ENCODE assay signal across 23 cellular contexts in genomic region chr10:14477408-14477710, GRCh38.
DNase-seq lines count a peak whose midpoint lies in the region; ATAC-seq and TF ChIP-seq lines count a peak whose summit lies in the region.
"Had no signal": no experiment of that assay in that cellular context is flagged by ENCODE, and none has a peak within 500 bp of the region (broad histone marks: within the 10 kb centered on the region; RNA-seq: fewer than 3 reads in every experiment).

No MANE protein-coding gene starts in this region.

- no peaks in the 10 kb centered on the region for H3K27me3 ChIP-seq in mesendoderm (ENCODE audit: insufficient read depth, low read length, poor library complexity)

- H3K36me3 ChIP-seq in mesendoderm (ENCODE audit: control insufficient read depth, insufficient read depth, low read length) = no peaks in the 10 kb centered on the region
- H3K36me3 ChIP-seq: neutrophil had no signal

- no peak overlapping the region for H3K4ac ChIP-seq in mesendoderm (ENCODE audit: low read depth, low read length)

- H3K9ac ChIP-seq in mesendoderm (ENCODE audit: low read length) = no peak overlapping the region
- H3K9ac ChIP-seq: SK-N-SH had no signal

- H2BK120ac ChIP-seq in mesendoderm (ENCODE audit: low read depth, low read length) = no peak overlapping the region

- H3K79me2 ChIP-seq in mesendoderm (ENCODE audit: control insufficient read depth, insufficient read depth, low read length) = no peaks in the 10 kb centered on the region

- H3K4me3 ChIP-seq in mesendoderm (ENCODE audit: low read length) = no peak overlapping the region
- H3K4me3 ChIP-seq: lung, smooth muscle cell had no signal

- no peak overlapping the region for H3K18ac ChIP-seq in mesendoderm (ENCODE audit: low read length)

- no peaks in the 10 kb centered on the region for H3K79me1 ChIP-seq in mesendoderm (ENCODE audit: low read length)

- no peak overlapping the region for H3K56ac ChIP-seq in mesendoderm (ENCODE audit: low read length)

- no peaks in the 10 kb centered on the region for H3K4me1 ChIP-seq in mesendoderm (ENCODE audit: control insufficient read depth, low read depth, low read length)

- H2BK5ac ChIP-seq in mesendoderm (ENCODE audit: low read length) = no peak overlapping the region

- H2BK15ac ChIP-seq in mesendoderm (replicated peaks; ENCODE audit: low read depth) = no peak overlapping the region

- no peak overlapping the region for H3K23ac ChIP-seq in mesendoderm (ENCODE audit: low read length)

- TF ChIP-seq CTCF in GM20000 (IDR thresholded peaks at IDR 0.05; ENCODE audit: extremely low read depth, missing control alignments) = no peak

- no peak overlapping the region for H3K4me2 ChIP-seq in mesendoderm (ENCODE audit: low read length)
- H3K4me2 ChIP-seq: SK-N-SH, smooth muscle cell had no signal

- ATAC-seq in left lobe of liver = no peak
- ATAC-seq: esophagus mucosa had no signal

- WGBS in mesendoderm (ENCODE audit: extremely low coverage, insufficient coverage, low lambda C conversion rate) = no CpG with 5 or more reads among the region's 4 CpGs

- no peak overlapping the region for H4K8ac ChIP-seq in mesendoderm (ENCODE audit: low read depth, low read length)

- no peak overlapping the region for H4K5ac ChIP-seq in mesendoderm (ENCODE audit: low read length)

- H3K27ac ChIP-seq in mesendoderm (ENCODE audit: low read depth, low read length) = no peak overlapping the region
- H3K27ac ChIP-seq: C4-2B, neutrophil had no signal

- H2AK5ac ChIP-seq in mesendoderm (ENCODE audit: low read length) = no peak overlapping the region

- DNase-seq in AG08395 (ENCODE audit: low spot score) = peak; percentile 55
- peak; percentile 19 for DNase-seq in H4 (ENCODE audit: low spot score)
- peak; percentile 69 for DNase-seq in astrocyte of the hippocampus (ENCODE audit: low read depth, low spot score)
- DNase-seq in myocyte (ENCODE audit: low read depth) = peak; percentile 89
- no peak for DNase-seq in GM20000 (ENCODE audit: low spot score)
- DNase-seq in left lobe of liver (ENCODE audit: low spot score) = no peak
- no peak for DNase-seq in mesendoderm
- DNase-seq in NCI-H146 treated with DMSO at 0.1 percent for 48 hours (lab: John Stamatoyannopoulos, UW; ENCODE audit: unreplicated experiment) = no peak
- DNase-seq: activated CD4-positive, alpha-beta T cell treated with anti-CD3 and anti-CD28 coated beads, Interleukin-2, amount 50 U/mL, for 1 hour; anterior cingulate cortex; DMS153; effector CD8-positive, alpha-beta T cell; glutamatergic neuron; NCI-H1417; NCI-H510A treated with DMSO at 0.1 percent for 48 hours; SK-N-SH; stimulated activated CD4-positive, alpha-beta T cell treated with anti-CD3 and anti-CD28 coated beads, Interleukin-2, amount 100 ng/mL, for 48 hours; stimulated activated naive CD4-positive, alpha-beta T cell had no signal

Comparison
In these comparisons a context has a peak if more than half of its experiments do, and no peak if none do; other contexts are left out.
1. DNase-seq: peak in AG08395 (single experiment), H4 (single experiment), astrocyte of the hippocampus (single experiment) and myocyte (single experiment); none in GM20000 (single experiment), left lobe of liver (single experiment), mesendoderm (single experiment) and NCI-H146 treated with DMSO at 0.1 percent for 48 hours (single experiment).